In the genomic region with DNA sequence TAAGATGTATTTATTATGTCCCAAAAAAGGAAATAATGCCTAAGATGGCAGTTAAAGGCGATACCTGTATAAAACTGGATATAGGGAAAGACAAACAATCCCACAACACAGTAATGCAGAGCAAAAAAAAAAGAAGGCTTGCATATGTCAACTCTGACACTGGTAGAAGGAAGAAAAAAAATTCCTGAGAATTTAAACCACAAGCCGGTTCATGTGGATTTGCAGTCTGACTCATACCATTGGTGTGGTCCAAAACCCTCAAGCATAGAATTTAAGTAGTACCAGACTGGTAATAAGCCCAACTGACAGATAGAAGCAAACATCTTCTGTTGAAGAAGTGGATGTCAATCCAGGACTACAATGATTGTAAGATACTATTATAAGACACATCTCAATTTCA, we compare ENCODE assay signal across 15 cellular contexts. TPM values are rescaled to one million over a fixed set of nuclear protein-coding genes. Genes with fewer than 3 reads are reported as not detected.
DNase-seq lines count a peak whose midpoint lies in the region; FAIRE-seq and TF ChIP-seq lines count a peak whose summit lies in the region.
"Had no signal": no experiment of that assay in that cellular context is flagged by ENCODE, and none has a peak within 500 bp of the region (broad histone marks: within the 10 kb centered on the region; RNA-seq: fewer than 3 reads in every experiment).

No MANE protein-coding gene starts in this region.

- H3K27ac Mint-ChIP-seq in activated naive CD4-positive, alpha-beta T cell treated with anti-CD3 and anti-CD28 coated beads for 36 hours = peak overlapping the region; percentile 47
- H3K27ac Mint-ChIP-seq in activated CD4-positive, alpha-beta memory T cell treated with anti-CD3 and anti-CD28 coated beads for 36 hours = no peak overlapping the region

- intact Hi-C loops in activated naive CD4-positive, alpha-beta T cell treated with anti-CD3 and anti-CD28 coated beads for 36 hours (cut with micrococcal nuclease) = loop anchor here (1.0 to 2.0 kb wide), 4 partner anchors 8 to 135 kb away; partner anchors contain the start of genes DNAI7 and ETFRF1
- intact Hi-C loops in activated CD4-positive, alpha-beta memory T cell treated with anti-CD3 and anti-CD28 coated beads for 36 hours (cut with micrococcal nuclease) = no loop called here

- no peak for TF ChIP-seq CTCF in D721Med (IDR thresholded peaks at IDR 0.05; ENCODE audit: insufficient read depth, missing control alignments)

- no peak for DNase-seq in activated naive CD4-positive, alpha-beta T cell treated with anti-CD3 and anti-CD28 coated beads for 36 hours
- no peak for DNase-seq in activated naive CD4-positive, alpha-beta T cell (lab: John Stamatoyannopoulos, UW)
- DNase-seq in fibroblast of the conjunctiva (ENCODE audit: low read depth) (peak; percentile 80), urothelium cell line (ENCODE audit: low spot score) (peak; percentile 52), D721Med (ENCODE audit: insufficient read length, low spot score) (no peak), NCI-H345 (lab: John Stamatoyannopoulos, UW) (no peak)
- no peak for DNase-seq in activated CD4-positive, alpha-beta memory T cell treated with anti-CD3 and anti-CD28 coated beads for 36 hours
- DNase-seq: activated CD8-positive, alpha-beta memory T cell treated with anti-CD3 and anti-CD28 coated beads, Interleukin-2, amount 50 U/mL, for 4 hours; DMS79 treated with DMSO at 0.1 percent for 48 hours; effector CD8-positive, alpha-beta T cell; NCI-H2227 treated with DMSO at 0.1 percent for 48 hours; sigmoid colon; testis had no signal

- H3K9me3 Mint-ChIP-seq in activated naive CD4-positive, alpha-beta T cell treated with anti-CD3 and anti-CD28 coated beads for 36 hours = no peaks in the 10 kb centered on the region
- no peaks in the 10 kb centered on the region for H3K9me3 Mint-ChIP-seq in activated CD4-positive, alpha-beta memory T cell treated with anti-CD3 and anti-CD28 coated beads for 36 hours

- FAIRE-seq in TTC549 (lab: Jason Lieb, UNC) (peak; percentile 74), urothelium cell line (lab: Jason Lieb, UNC) (no peak), D721Med (lab: Jason Lieb, UNC) (no peak)

- H3K27me3 Mint-ChIP-seq in activated naive CD4-positive, alpha-beta T cell treated with anti-CD3 and anti-CD28 coated beads for 36 hours (ENCODE audit: low read depth) = no peaks in the 10 kb centered on the region
- no peaks in the 10 kb centered on the region for H3K27me3 Mint-ChIP-seq in activated CD4-positive, alpha-beta memory T cell treated with anti-CD3 and anti-CD28 coated beads for 36 hours

- H3K4me3 Mint-ChIP-seq in activated naive CD4-positive, alpha-beta T cell treated with anti-CD3 and anti-CD28 coated beads for 36 hours = no peak overlapping the region
- H3K4me3 Mint-ChIP-seq in activated CD4-positive, alpha-beta memory T cell treated with anti-CD3 and anti-CD28 coated beads for 36 hours = no peak overlapping the region

- peaks cover 18% of the 10 kb centered on the region for H3K4me1 Mint-ChIP-seq in activated naive CD4-positive, alpha-beta T cell treated with anti-CD3 and anti-CD28 coated beads for 36 hours (ENCODE audit: low read depth)
- H3K4me1 Mint-ChIP-seq in activated CD4-positive, alpha-beta memory T cell treated with anti-CD3 and anti-CD28 coated beads for 36 hours (ENCODE audit: low read depth) = peaks cover 17% of the 10 kb centered on the region

- POLR2A ChIA-PET in activated CD4-positive, alpha-beta memory T cell treated with anti-CD3 and anti-CD28 coated beads for 36 hours (lab: Charles Lee) = no interaction called here

- CTCF ChIA-PET in activated naive CD4-positive, alpha-beta T cell treated with anti-CD3 and anti-CD28 coated beads for 36 hours (lab: Charles Lee) = interaction anchor here (0.5 to 1.7 kb wide), 2 partner anchors 33 to 313 kb away, joined by 4 to 5 read pairs; no protein-coding TSS in a partner anchor
- CTCF ChIA-PET in activated CD4-positive, alpha-beta memory T cell treated with anti-CD3 and anti-CD28 coated beads for 36 hours (lab: Charles Lee) = no interaction called here

- H3K36me3 Mint-ChIP-seq in activated naive CD4-positive, alpha-beta T cell treated with anti-CD3 and anti-CD28 coated beads for 36 hours (ENCODE audit: low read depth) = no peaks in the 10 kb centered on the region
- no peaks in the 10 kb centered on the region for H3K36me3 Mint-ChIP-seq in activated CD4-positive, alpha-beta memory T cell treated with anti-CD3 and anti-CD28 coated beads for 36 hours

RNA-seq across cellular contexts. Expression of gene DNAI7, which starts 7.2 kb away (rescaled TPM):
- under 1 TPM; 0.10 to 0.35 TPM for total RNA-seq in activated naive CD4-positive, alpha-beta T cell treated with anti-CD3 and anti-CD28 coated beads for 36 hours
- total RNA-seq in activated CD4-positive, alpha-beta memory T cell treated with anti-CD3 and anti-CD28 coated beads for 36 hours = under 1 TPM in 1 of 2 experiments, not detected in 1; 0.10 TPM
- total RNA-seq: OCI-LY7 had no signal

RNA-seq across cellular contexts. Expression of gene ETFRF1, which starts 7.3 kb away (rescaled TPM):
- total RNA-seq in activated naive CD4-positive, alpha-beta T cell treated with anti-CD3 and anti-CD28 coated beads for 36 hours = 10 to 100 TPM; 11.4 to 13.1 TPM
- total RNA-seq in activated CD4-positive, alpha-beta memory T cell treated with anti-CD3 and anti-CD28 coated beads for 36 hours = 10 to 100 TPM in 1 of 2 experiments, 1 to 10 TPM in 1; 9.8 to 10.1 TPM

Comparison
In these comparisons a context has a peak if more than half of its experiments do, and no peak if none do; other contexts are left out.
1. DNase-seq: peak in fibroblast of the conjunctiva (single experiment) and urothelium cell line (single experiment); none in activated naive CD4-positive, alpha-beta T cell treated with anti-CD3 and anti-CD28 coated beads for 36 hours (single experiment), activated naive CD4-positive, alpha-beta T cell (0 of 4), D721Med (single experiment), NCI-H345 (single experiment) and activated CD4-positive, alpha-beta memory T cell treated with anti-CD3 and anti-CD28 coated beads for 36 hours (single experiment).